In the genomic region with DNA sequence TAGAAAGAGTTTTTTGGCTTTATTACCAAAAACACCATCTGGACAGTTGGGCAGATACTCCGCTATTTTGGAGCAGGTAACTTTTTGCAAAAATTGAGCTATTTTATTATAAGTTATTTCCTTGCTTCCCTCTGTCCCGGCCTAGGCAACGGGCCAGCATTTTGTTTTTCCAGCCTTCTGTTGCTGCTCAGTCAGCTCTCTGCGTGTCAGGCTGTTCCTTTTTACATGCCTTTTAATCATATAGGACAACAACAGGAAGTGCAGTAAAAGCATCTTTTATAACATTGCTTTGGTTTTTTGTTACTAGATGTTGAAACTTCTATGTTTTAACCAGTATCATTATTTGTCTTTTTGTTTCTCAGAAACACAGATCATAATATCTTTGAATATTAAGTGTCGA, we compare ENCODE assay signal across 16 cellular contexts. TPM values are rescaled to one million over a fixed set of nuclear protein-coding genes. Genes with fewer than 3 reads are reported as not detected.
DNase-seq lines count a peak whose midpoint lies in the region; ATAC-seq and TF ChIP-seq lines count a peak whose summit lies in the region.
"Had no signal": no experiment of that assay in that cellular context is flagged by ENCODE, and none has a peak within 500 bp of the region (broad histone marks: within the 10 kb centered on the region; RNA-seq: fewer than 3 reads in every experiment).

No MANE protein-coding gene starts in this region.

- H3K4me1 Mint-ChIP-seq in nephron, result peaks cover 10% of the 10 kb centered on the region

- H3K27ac ChIP-seq in ACC112 (ENCODE audit: low read depth, low read length), result 0 out of 2 replicates have a peak overlapping the region, but pooled peaks have one; percentile 8
- H3K27ac ChIP-seq: pancreas, RWPE1 had no signal

- no peaks in the 10 kb centered on the region for H3K4me1 ChIP-seq in ACC112 (ENCODE audit: control insufficient read depth, insufficient read depth, low read length, unreplicated experiment)

- H3K27ac Mint-ChIP-seq in nephron, result peak overlapping the region; percentile 61 to 83 (median 74)
- H3K27ac Mint-ChIP-seq: stimulated activated naive B cell treated with anti-CD40 and anti-IgM and Interleukin-4, amounts not matched to agents 10 μg/mL and 1 μg/mL and 100 μg/mL, for 72 hours had no signal

- H3K36me3 Mint-ChIP-seq in nephron (ENCODE audit: low read depth), result peaks cover 37% of the 10 kb centered on the region

- no peak overlapping the region for H3K4me3 ChIP-seq in ACC112 (ENCODE audit: low read depth, low read length)
- H3K4me3 ChIP-seq: HAP-1, pancreas had no signal

- H3K9me3 Mint-ChIP-seq in nephron, result no peaks in the 10 kb centered on the region
- H3K9me3 Mint-ChIP-seq: stimulated activated naive B cell treated with anti-CD40 and anti-IgM and Interleukin-4, amounts not matched to agents 10 μg/mL and 1 μg/mL and 100 μg/mL, for 72 hours had no signal

- peaks cover 3% of the 10 kb centered on the region for H3K79me2 ChIP-seq in ACC112 (ENCODE audit: control insufficient read depth, insufficient read depth, low read length, unreplicated experiment)

- no peaks in the 10 kb centered on the region for H3K27me3 Mint-ChIP-seq in nephron (ENCODE audit: low read depth)
- H3K27me3 Mint-ChIP-seq: stimulated activated naive B cell treated with anti-CD40 and anti-IgM and Interleukin-4, amounts not matched to agents 10 μg/mL and 1 μg/mL and 100 μg/mL, for 72 hours had no signal

- DNase-seq in NCI-H1694 treated with DMSO at 0.1 percent for 48 hours (lab: John Stamatoyannopoulos, UW), result peak; percentile 73
- peak; percentile 81 for DNase-seq in dermis blood vessel endothelial cell
- DNase-seq: effector CD8-positive, alpha-beta T cell; NCI-H1105 treated with DMSO at 0.1 percent for 48 hours; NCI-H526 treated with DMSO at 0.1 percent for 48 hours; pancreas; stimulated activated CD4-positive, alpha-beta T cell treated with anti-CD3 and anti-CD28 coated beads, Interleukin-4, amount 100 ng/mL, for 1 hour; stimulated activated naive B cell treated with anti-CD40 and anti-IgM and Interleukin-4, amounts not matched to agents 10 μg/mL and 1 μg/mL and 100 μg/mL, for 72 hours had no signal

- no peak overlapping the region for H2AFZ ChIP-seq in ACC112 (ENCODE audit: low read length, unreplicated experiment)

- H3K36me3 ChIP-seq in ACC112 (ENCODE audit: insufficient read depth, low read length), result peaks cover 7% of the 10 kb centered on the region; the same call in 1 of the 2 replicates
- H3K36me3 ChIP-seq: pancreas had no signal

- H3K4me3 Mint-ChIP-seq in nephron, result no peak overlapping the region
- H3K4me3 Mint-ChIP-seq: stimulated activated naive B cell treated with anti-CD40 and anti-IgM and Interleukin-4, amounts not matched to agents 10 μg/mL and 1 μg/mL and 100 μg/mL, for 72 hours had no signal

- ATAC-seq in HG03196 (IDR thresholded peaks at IDR 0.05; ENCODE audit: unreplicated experiment), result no peak
- no peak for ATAC-seq in HG02870 (IDR thresholded peaks at IDR 0.05; ENCODE audit: unreplicated experiment)
- ATAC-seq in GM21576 (IDR thresholded peaks at IDR 0.05; ENCODE audit: unreplicated experiment), result no peak
- no peak for ATAC-seq in HG02852 (IDR thresholded peaks at IDR 0.05; ENCODE audit: unreplicated experiment)
- ATAC-seq: stimulated activated naive B cell treated with anti-CD40 and anti-IgM and Interleukin-4, amounts not matched to agents 10 μg/mL and 1 μg/mL and 100 μg/mL, for 72 hours had no signal

- no peaks in the 10 kb centered on the region for H3K27me3 ChIP-seq in ACC112 (ENCODE audit: insufficient read depth, low read length)
- H3K27me3 ChIP-seq: pancreas had no signal

- no peak for TF ChIP-seq CTCF in nephron (IDR thresholded peaks at IDR 0.05; ENCODE audit: unreplicated experiment in 3 of 3)

RNA-seq across cellular contexts. Expression of a gene that starts 30.4 kb away (rescaled TPM):
- total RNA-seq in dermis blood vessel endothelial cell, result 30.6 and 42.5 TPM in 2 replicates

RNA-seq across cellular contexts. Expression of a gene that starts 47.3 kb away (rescaled TPM):
- 27.4 and 28.2 TPM in 2 replicates for total RNA-seq in dermis blood vessel endothelial cell
